Comparison of ENCODE assay signal across 9 cellular contexts in genomic region chrX:47513697-47514085, GRCh38. TPM values are rescaled to one million over a fixed set of nuclear protein-coding genes. Genes with fewer than 3 reads are reported as not detected.
DNase-seq lines count a peak whose midpoint lies in the region; ATAC-seq and TF ChIP-seq lines count a peak whose summit lies in the region.
"Had no signal": no experiment of that assay in that cellular context is flagged by ENCODE, and none has a peak within 500 bp of the region (broad histone marks: within the 10 kb centered on the region; RNA-seq: fewer than 3 reads in every experiment).

No MANE protein-coding gene starts in this region.

- no peak overlapping the region for H3K27ac Mint-ChIP-seq in activated naive CD4-positive, alpha-beta T cell treated with anti-CD3 and anti-CD28 coated beads for 36 hours
- H3K27ac Mint-ChIP-seq in activated T-helper 2 cell treated with anti-CD3 and anti-CD28 coated beads, Interferon-gamma antibody, Interleukin-2, Interleukin-4, amounts not matched to agents 10 μg/mL and 5 μg/mL and 100 μg/mL, durations not matched to agents 14 hours and 24 hours and 36 hours = peak overlapping the region; percentile 17
- H3K27ac Mint-ChIP-seq in immature natural killer cell = peak overlapping the region; percentile 0 to 90 (median 64)

- TF ChIP-seq POLR2A in tibial nerve (IDR thresholded peaks at IDR 0.05) = no peak

- CTCF ChIA-PET in activated naive CD4-positive, alpha-beta T cell treated with anti-CD3 and anti-CD28 coated beads for 36 hours (lab: Charles Lee) = interaction anchor here (0.7 to 2.0 kb wide), 2 partner anchors 10 to 1072 kb away, joined by 3 to 8 read pairs; no protein-coding TSS in a partner anchor

- H3K36me3 Mint-ChIP-seq in activated naive CD4-positive, alpha-beta T cell treated with anti-CD3 and anti-CD28 coated beads for 36 hours (ENCODE audit: low read depth) = no peaks in the 10 kb centered on the region
- no peaks in the 10 kb centered on the region for H3K36me3 Mint-ChIP-seq in activated T-helper 2 cell treated with anti-CD3 and anti-CD28 coated beads, Interferon-gamma antibody, Interleukin-2, Interleukin-4, amounts not matched to agents 10 μg/mL and 5 μg/mL and 100 μg/mL, durations not matched to agents 14 hours and 24 hours and 36 hours (ENCODE audit: low read depth)
- H3K36me3 Mint-ChIP-seq in immature natural killer cell = peaks cover 0 to 4% (median 0%) of the 10 kb centered on the region in 3 donors

- H3K27ac ChIP-seq in tibial nerve = no peak overlapping the region

- no peak for DNase-seq in activated naive CD4-positive, alpha-beta T cell treated with anti-CD3 and anti-CD28 coated beads for 36 hours
- DNase-seq in activated naive CD4-positive, alpha-beta T cell treated with Interleukin-2 at 50 U/mL for 16 hours = no peak
- no peak for DNase-seq in activated T-helper 2 cell treated with anti-CD3 and anti-CD28 coated beads, Interferon-gamma antibody, Interleukin-2, Interleukin-4, amounts not matched to agents 10 μg/mL and 5 μg/mL and 100 μg/mL, durations not matched to agents 14 hours and 24 hours and 36 hours (ENCODE audit: low spot score)
- no peak for DNase-seq in immature natural killer cell
- no peak for DNase-seq in tibial nerve (ENCODE audit: low spot score in 2 of 2)
- DNase-seq in UCSD-AML1 (lab: John Stamatoyannopoulos, UW; ENCODE audit: unreplicated experiment) = no peak
- no peak for DNase-seq in NCI-H1694 (lab: John Stamatoyannopoulos, UW)
- DNase-seq: GF-D8 had no signal

- H3K4me3 Mint-ChIP-seq in activated naive CD4-positive, alpha-beta T cell treated with anti-CD3 and anti-CD28 coated beads for 36 hours = peak overlapping the region; percentile 76
- H3K4me3 Mint-ChIP-seq in activated T-helper 2 cell treated with anti-CD3 and anti-CD28 coated beads, Interferon-gamma antibody, Interleukin-2, Interleukin-4, amounts not matched to agents 10 μg/mL and 5 μg/mL and 100 μg/mL, durations not matched to agents 14 hours and 24 hours and 36 hours (ENCODE audit: low read depth) = peak overlapping the region; percentile 73
- peak overlapping the region; percentile 84 to 92 (median 86) for H3K4me3 Mint-ChIP-seq in immature natural killer cell

- no peak for TF ChIP-seq CTCF in tibial nerve (IDR thresholded peaks at IDR 0.05)

- no peaks in the 10 kb centered on the region for H3K4me1 ChIP-seq in tibial nerve

- ATAC-seq in GM19328 (IDR thresholded peaks at IDR 0.05; ENCODE audit: unreplicated experiment) = no peak

- peak overlapping the region in 3 of 4 donors; percentile 19 to 44 (median 33) for H3K4me3 ChIP-seq in tibial nerve

- H3K36me3 ChIP-seq in tibial nerve = no peaks in the 10 kb centered on the region

- WGBS in tibial nerve, 2 donors = 37 to 53% methylated on average over 6 of the region's 6 CpGs

- H3K27me3 ChIP-seq in tibial nerve = no peaks in the 10 kb centered on the region

- H3K27me3 Mint-ChIP-seq in activated naive CD4-positive, alpha-beta T cell treated with anti-CD3 and anti-CD28 coated beads for 36 hours (ENCODE audit: low read depth) = no peaks in the 10 kb centered on the region
- peaks cover 8% of the 10 kb centered on the region for H3K27me3 Mint-ChIP-seq in activated T-helper 2 cell treated with anti-CD3 and anti-CD28 coated beads, Interferon-gamma antibody, Interleukin-2, Interleukin-4, amounts not matched to agents 10 μg/mL and 5 μg/mL and 100 μg/mL, durations not matched to agents 14 hours and 24 hours and 36 hours (ENCODE audit: low read depth)
- peaks cover 6 to 13% (median 10%) of the 10 kb centered on the region in 3 donors for H3K27me3 Mint-ChIP-seq in immature natural killer cell (ENCODE audit: low read depth in 3 of 3)

- no peaks in the 10 kb centered on the region for H3K9me3 Mint-ChIP-seq in activated naive CD4-positive, alpha-beta T cell treated with anti-CD3 and anti-CD28 coated beads for 36 hours
- H3K9me3 Mint-ChIP-seq in activated T-helper 2 cell treated with anti-CD3 and anti-CD28 coated beads, Interferon-gamma antibody, Interleukin-2, Interleukin-4, amounts not matched to agents 10 μg/mL and 5 μg/mL and 100 μg/mL, durations not matched to agents 14 hours and 24 hours and 36 hours = no peaks in the 10 kb centered on the region
- peaks cover 0 to 2% (median 0%) of the 10 kb centered on the region in 6 donors for H3K9me3 Mint-ChIP-seq in immature natural killer cell

- TF ChIP-seq EP300 in tibial nerve (IDR thresholded peaks at IDR 0.05) = no peak

- H3K9me3 ChIP-seq in tibial nerve = no peaks in the 10 kb centered on the region

- intact Hi-C loops in activated naive CD4-positive, alpha-beta T cell treated with anti-CD3 and anti-CD28 coated beads for 36 hours (cut with micrococcal nuclease) = no loop called here
- intact Hi-C loops in activated T-helper 2 cell treated with anti-CD3 and anti-CD28 coated beads, Interferon-gamma antibody, Interleukin-2, Interleukin-4, amounts not matched to agents 10 μg/mL and 5 μg/mL and 100 μg/mL, durations not matched to agents 14 hours and 24 hours and 36 hours (cut with micrococcal nuclease) = no loop called here

- H3K4me1 Mint-ChIP-seq in activated naive CD4-positive, alpha-beta T cell treated with anti-CD3 and anti-CD28 coated beads for 36 hours (ENCODE audit: low read depth) = peaks cover 18% of the 10 kb centered on the region
- peaks cover 5% of the 10 kb centered on the region for H3K4me1 Mint-ChIP-seq in activated T-helper 2 cell treated with anti-CD3 and anti-CD28 coated beads, Interferon-gamma antibody, Interleukin-2, Interleukin-4, amounts not matched to agents 10 μg/mL and 5 μg/mL and 100 μg/mL, durations not matched to agents 14 hours and 24 hours and 36 hours (ENCODE audit: low read depth)
- peaks cover 13 to 25% of the 10 kb centered on the region in 2 donors for H3K4me1 Mint-ChIP-seq in immature natural killer cell

RNA-seq across cellular contexts. Expression of gene ZNF41, which starts 30.7 kb away (rescaled TPM):
- 1 to 10 TPM; 4.6 to 6.4 TPM for total RNA-seq in activated naive CD4-positive, alpha-beta T cell treated with anti-CD3 and anti-CD28 coated beads for 36 hours
- total RNA-seq in activated T-helper 2 cell treated with anti-CD3 and anti-CD28 coated beads, Interferon-gamma antibody, Interleukin-2, Interleukin-4, amounts not matched to agents 10 μg/mL and 5 μg/mL and 100 μg/mL, durations not matched to agents 14 hours and 24 hours and 36 hours = 8.7 and 9.7 TPM in 2 replicates
- 1 to 10 TPM in 2 of 3 donors, under 1 TPM in 1; 0.08 to 5.4 (median 2.5) TPM for polyA plus RNA-seq in immature natural killer cell
- 1 to 10 TPM; 6.9 to 9.8 (median 7.8) TPM for total RNA-seq in tibial nerve

RNA-seq across cellular contexts. Expression of gene ARAF, which starts 47.3 kb away (rescaled TPM):
- total RNA-seq in activated naive CD4-positive, alpha-beta T cell treated with anti-CD3 and anti-CD28 coated beads for 36 hours = 10 to 100 TPM; 65.9 to 71.5 TPM
- total RNA-seq in activated T-helper 2 cell treated with anti-CD3 and anti-CD28 coated beads, Interferon-gamma antibody, Interleukin-2, Interleukin-4, amounts not matched to agents 10 μg/mL and 5 μg/mL and 100 μg/mL, durations not matched to agents 14 hours and 24 hours and 36 hours = 85.3 and 86.1 TPM in 2 replicates
- 100 to 1,000 TPM in 1 of 3 donors, 10 to 100 TPM in 2; 53.5 to 122 (median 68.5) TPM for polyA plus RNA-seq in immature natural killer cell
- total RNA-seq in tibial nerve = 10 to 100 TPM; 34.1 to 61.2 (median 40.8) TPM
